In the genomic region with DNA sequence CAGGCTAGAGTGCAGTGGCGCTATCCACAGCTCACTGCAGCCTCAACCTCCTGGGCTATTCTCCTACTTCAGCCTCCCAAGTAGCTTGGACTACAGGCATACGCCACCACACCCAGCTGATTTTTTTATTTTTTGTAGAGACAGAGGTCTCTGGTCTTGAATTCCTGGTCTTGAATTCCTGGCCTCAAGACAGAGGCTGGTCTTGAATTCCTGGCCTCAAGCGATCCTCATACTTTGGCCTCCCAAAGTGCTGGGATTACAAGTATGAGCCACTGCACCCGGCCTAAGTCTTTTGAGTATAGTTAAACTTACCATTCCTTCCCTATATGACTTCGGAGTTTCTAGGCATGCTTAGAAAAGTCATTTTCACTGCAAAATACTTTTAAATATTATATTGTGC, we compare ENCODE assay signal across 10 cellular contexts.
"Had no signal": no experiment of that assay in that cellular context is flagged by ENCODE, and none has a peak within 500 bp of the region (broad histone marks: within the 10 kb centered on the region; RNA-seq: fewer than 3 reads in every experiment).

No MANE protein-coding gene starts in this region.

- H2AFZ ChIP-seq: GM23248 had no signal

- H3K27me3 Mint-ChIP-seq: IgD-negative memory B cell had no signal

- H3K4me3 ChIP-seq: GM23248, HAP-1 had no signal

- H3K27ac ChIP-seq: GM23248, HL-60, KMS-11 had no signal

- H3K9me3 Mint-ChIP-seq: HFFc6, IgD-negative memory B cell had no signal

- DNase-seq: GM23248, H7, HFFc6, KBM-7 had no signal

- ATAC-seq: HCT116, HepG2 had no signal

- H3K4me3 Mint-ChIP-seq: HFFc6, IgD-negative memory B cell had no signal

- H3K4me2 ChIP-seq: KMS-11 had no signal

- H3K27ac Mint-ChIP-seq: HFFc6, IgD-negative memory B cell had no signal

- H3K9me3 ChIP-seq: HAP-1 had no signal
